In the genomic region with DNA sequence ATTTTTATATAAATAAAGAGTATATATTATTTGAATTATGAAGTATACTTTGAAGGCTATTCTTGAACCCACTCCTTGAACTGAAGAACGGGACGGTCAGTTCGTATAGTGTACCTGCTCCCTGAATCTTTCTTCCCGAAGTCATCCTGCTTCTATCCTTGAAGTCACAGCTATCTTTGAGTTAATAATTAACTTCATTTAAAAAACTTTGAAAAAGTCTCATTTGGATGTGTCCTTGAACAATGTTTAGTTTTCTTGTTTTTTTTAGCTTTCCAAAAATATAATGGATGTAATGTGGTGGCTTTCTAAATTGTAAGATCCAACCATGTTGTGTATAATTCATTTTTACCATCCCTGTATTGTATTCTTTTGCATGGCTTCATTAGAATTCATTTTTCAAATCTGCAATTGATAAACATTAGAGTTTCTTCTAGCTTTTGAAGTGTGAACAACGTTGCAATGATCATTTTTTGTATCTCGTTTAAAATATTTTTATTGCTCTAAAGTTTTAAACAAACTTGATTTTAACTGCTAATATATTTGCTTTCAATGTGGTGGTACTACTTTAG, we compare ENCODE assay signal across 37 cellular contexts.
"Had no signal": no experiment of that assay in that cellular context is flagged by ENCODE, and none has a peak within 500 bp of the region (broad histone marks: within the 10 kb centered on the region; RNA-seq: fewer than 3 reads in every experiment).

No MANE protein-coding gene starts in this region.

- ATAC-seq: activated CD8-positive, alpha-beta T cell treated with anti-CD3 and anti-CD28 coated beads for 36 hours; activated naive CD4-positive, alpha-beta T cell treated with anti-CD3 and anti-CD28 coated beads, Interleukin-2, amount 50 U/mL, for 72 hours; activated T-cell treated with anti-CD3 and anti-CD28 coated beads, Interleukin-2, amount 50 U/mL, for 4 hours; activated T-cell treated with anti-CD3 and anti-CD28 coated beads, Interleukin-2, amount 50 U/mL, for 72 hours; activated T-helper 17 cell treated with anti-CD3 and anti-CD28 coated beads, Interleukin-2, amount 50 U/mL, for 72 hours had no signal

- DNase-seq: activated B cell treated with CpG ODN at 0.5 μM for 24 hours; activated CD4-positive, alpha-beta memory T cell treated with anti-CD3 and anti-CD28 coated beads for 36 hours; activated CD4-positive, alpha-beta T cell treated with anti-CD3 and anti-CD28 coated beads for 4 hours; activated CD4-positive, alpha-beta T cell treated with anti-CD3 and anti-CD28 coated beads, Interleukin-2, amount 10 ng/mL, durations not matched to agents 24 days and 14 days; activated CD4-positive, alpha-beta T cell treated with anti-CD3 and anti-CD28 coated beads, Interleukin-2, amount 50 U/mL, for 1 hour; activated CD4-positive, alpha-beta T cell treated with anti-CD3 and anti-CD28 coated beads, Interleukin-2, amount 50 U/mL, for 4 hours; activated CD4-positive, CD25-positive, alpha-beta regulatory T cell treated with anti-CD3 and anti-CD28 coated beads, Interleukin-2, amount 50 U/mL, for 72 hours; activated CD8-positive, alpha-beta memory T cell treated with anti-CD3 and anti-CD28 coated beads, Interleukin-2, amount 50 U/mL, for 4 hours; activated CD8-positive, alpha-beta T cell treated with anti-CD3 and anti-CD28 coated beads for 36 hours; activated effector memory CD4-positive, alpha-beta T cell treated with anti-CD3 and anti-CD28 coated beads, Interleukin-2, amount 50 U/mL, for 16 hours; activated gamma-delta T cell treated with Interleukin-2 at 50 U/mL for 16 hours; activated naive CD4-positive, alpha-beta T cell; activated naive CD4-positive, alpha-beta T cell treated with anti-CD3 and anti-CD28 coated beads for 36 hours; activated naive CD4-positive, alpha-beta T cell treated with anti-CD3 and anti-CD28 coated beads, Interleukin-2, amount 50 U/mL, for 16 hours; activated naive CD8-positive, alpha-beta T cell treated with anti-CD3 and anti-CD28 coated beads for 36 hours; activated T-cell treated with anti-CD3 and anti-CD28 coated beads for 4 hours; activated T-cell treated with anti-CD3 and anti-CD28 coated beads, Interleukin-2, amount 50 U/mL, for 1 hour; activated T-cell treated with anti-CD3 and anti-CD28 coated beads, Interleukin-2, amount 50 U/mL, for 4 hours; activated T-cell treated with anti-CD3 and anti-CD28 coated beads, Interleukin-2, amount 50 U/mL, for 72 hours; adrenal gland; amniotic stem cell; caudate nucleus; cerebellar nuclear complex; T-helper 2 cell; T-helper 9 cell had no signal

- H3K4me3 ChIP-seq: adrenal gland, ascending aorta, cardiac muscle cell had no signal

- H3K4me3 Mint-ChIP-seq: activated B cell treated with CpG ODN at 0.5 μM for 24 hours; activated CD4-positive, alpha-beta memory T cell treated with anti-CD3 and anti-CD28 coated beads for 36 hours; activated CD4-positive, alpha-beta T cell treated with anti-CD3 and anti-CD28 coated beads, Interleukin-2, amount 10 ng/mL, durations not matched to agents 24 days and 14 days; activated CD8-positive, alpha-beta T cell treated with anti-CD3 and anti-CD28 coated beads for 36 hours; activated naive CD4-positive, alpha-beta T cell treated with anti-CD3 and anti-CD28 coated beads for 36 hours; activated naive CD8-positive, alpha-beta T cell treated with anti-CD3 and anti-CD28 coated beads for 36 hours; activated T-cell treated with anti-CD3 and anti-CD28 coated beads, Interleukin-2, amount 50 U/mL, for 4 hours; activated T-cell treated with anti-CD3 and anti-CD28 coated beads, Interleukin-2, amount 50 U/mL, for 72 hours; activated T-helper 1 cell treated with anti-CD3 and anti-CD28 coated beads, Interleukin-12 subunit alpha, Interleukin-12 subunit beta, Interleukin-2, Interleukin-4 antibody, amounts not matched to agents 30 ng/mL and 10 ng/mL and 1 ng/mL, durations not matched to agents 14 hours and 24 hours and 36 hours; activated T-helper 17 cell treated with anti-CD3 and anti-CD28 coated beads, Interleukin-2, amount 50 U/mL, for 72 hours; brain; central memory CD8-positive, alpha-beta T cell; T-helper 1 cell treated with Interleukin-12 subunit alpha and Interleukin-12 subunit beta and Interleukin-4 antibody, amounts not matched to agents 30 μg/mL and 1 μg/mL, for 36 hours; T-helper 2 cell treated with Interferon-gamma antibody and Interleukin-4, amounts not matched to agents 5 μg/mL and 100 μg/mL, for 36 hours had no signal

- H3K27me3 ChIP-seq: adrenal gland, ascending aorta, cardiac muscle cell had no signal

- H3K36me3 ChIP-seq: adrenal gland, cardiac muscle cell had no signal

- FAIRE-seq: bronchial epithelial cell, TTC549 had no signal

- H3K27me3 Mint-ChIP-seq: activated B cell treated with CpG ODN at 0.5 μM for 24 hours; activated CD4-positive, alpha-beta memory T cell treated with anti-CD3 and anti-CD28 coated beads for 36 hours; activated CD4-positive, alpha-beta T cell treated with anti-CD3 and anti-CD28 coated beads, Interleukin-2, amount 10 ng/mL, durations not matched to agents 24 days and 14 days; activated CD8-positive, alpha-beta T cell treated with anti-CD3 and anti-CD28 coated beads for 36 hours; activated naive CD8-positive, alpha-beta T cell treated with anti-CD3 and anti-CD28 coated beads for 36 hours; activated T-helper 17 cell treated with anti-CD3 and anti-CD28 coated beads, Interleukin-2, amount 50 U/mL, for 72 hours; brain; central memory CD8-positive, alpha-beta T cell had no signal

- H3K9me3 Mint-ChIP-seq: activated B cell treated with CpG ODN at 0.5 μM for 24 hours; activated CD4-positive, alpha-beta memory T cell treated with anti-CD3 and anti-CD28 coated beads for 36 hours; activated CD4-positive, alpha-beta T cell treated with anti-CD3 and anti-CD28 coated beads, Interleukin-2, amount 10 ng/mL, durations not matched to agents 24 days and 14 days; activated CD8-positive, alpha-beta T cell treated with anti-CD3 and anti-CD28 coated beads for 36 hours; activated naive CD4-positive, alpha-beta T cell treated with anti-CD3 and anti-CD28 coated beads for 36 hours; activated naive CD4-positive, alpha-beta T cell treated with anti-CD3 and anti-CD28 coated beads, Interleukin-2, amount 50 U/mL, for 72 hours; activated T-cell treated with anti-CD3 and anti-CD28 coated beads, Interleukin-2, amount 50 U/mL, for 4 hours; activated T-cell treated with anti-CD3 and anti-CD28 coated beads, Interleukin-2, amount 50 U/mL, for 72 hours; activated T-helper 1 cell treated with anti-CD3 and anti-CD28 coated beads, Interleukin-12 subunit alpha, Interleukin-12 subunit beta, Interleukin-2, Interleukin-4 antibody, amounts not matched to agents 30 ng/mL and 10 ng/mL and 1 ng/mL, durations not matched to agents 14 hours and 24 hours and 36 hours; activated T-helper 17 cell treated with anti-CD3 and anti-CD28 coated beads, Interleukin-2, amount 50 U/mL, for 72 hours; central memory CD8-positive, alpha-beta T cell; T-helper 1 cell treated with Interleukin-12 subunit alpha and Interleukin-12 subunit beta and Interleukin-4 antibody, amounts not matched to agents 30 μg/mL and 1 μg/mL, for 36 hours; T-helper 2 cell treated with Interferon-gamma antibody and Interleukin-4, amounts not matched to agents 5 μg/mL and 100 μg/mL, for 36 hours had no signal

- H3K9me3 ChIP-seq: adrenal gland, ascending aorta had no signal

- H3K27ac ChIP-seq: adrenal gland, ascending aorta, cardiac muscle cell, VCaP had no signal

- H3K4me1 ChIP-seq: adrenal gland had no signal

- H3K27ac Mint-ChIP-seq: activated CD4-positive, alpha-beta memory T cell treated with anti-CD3 and anti-CD28 coated beads for 36 hours; activated naive CD4-positive, alpha-beta T cell treated with anti-CD3 and anti-CD28 coated beads for 36 hours; activated naive CD8-positive, alpha-beta T cell treated with anti-CD3 and anti-CD28 coated beads for 36 hours; activated T-helper 17 cell treated with anti-CD3 and anti-CD28 coated beads, Interleukin-2, amount 50 U/mL, for 72 hours; brain; T-helper 1 cell treated with Interleukin-12 subunit alpha and Interleukin-12 subunit beta and Interleukin-4 antibody, amounts not matched to agents 30 μg/mL and 1 μg/mL, for 36 hours; T-helper 2 cell treated with Interferon-gamma antibody and Interleukin-4, amounts not matched to agents 5 μg/mL and 100 μg/mL, for 36 hours had no signal
